8 cellular contexts compared by ENCODE assay signal in the genomic region with DNA sequence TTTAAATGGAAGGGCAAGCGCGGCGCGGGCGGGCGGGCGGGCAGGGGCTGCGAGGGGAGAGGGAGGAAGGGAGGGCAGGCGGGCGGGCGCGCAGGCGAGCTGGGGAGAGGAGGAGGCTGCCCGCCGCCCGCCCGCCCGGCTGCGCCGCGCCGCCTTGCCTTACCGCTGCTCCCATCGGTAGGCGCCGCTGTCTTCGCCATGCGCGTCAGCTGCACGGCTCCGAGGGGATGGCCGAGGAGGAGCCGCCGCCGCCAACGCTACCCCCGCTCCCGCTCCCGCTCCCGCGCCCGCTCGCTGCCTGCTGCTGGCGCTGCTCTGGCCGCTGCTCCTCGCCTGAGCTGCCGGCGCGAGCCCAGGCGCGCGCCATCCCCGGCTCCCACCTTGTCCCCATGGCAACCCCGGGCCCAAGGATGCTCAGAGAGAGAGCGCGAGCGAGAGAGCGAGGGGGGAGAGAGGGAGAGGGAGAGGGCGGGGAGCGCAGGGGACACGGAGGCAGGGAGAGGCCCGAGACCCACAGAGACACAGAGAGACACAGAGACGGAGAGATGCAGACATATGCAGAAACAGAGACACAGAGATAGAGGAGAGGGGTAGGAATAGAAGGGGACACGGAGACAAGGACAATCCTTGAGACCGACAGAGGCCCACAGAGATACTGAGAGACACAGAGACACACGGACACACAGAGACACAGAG. TPM values are rescaled to one million over a fixed set of nuclear protein-coding genes. Genes with fewer than 3 reads are reported as not detected.
DNase-seq lines count a peak whose midpoint lies in the region; ATAC-seq and TF ChIP-seq lines count a peak whose summit lies in the region.

No MANE protein-coding gene starts in this region.

- no peak for TF ChIP-seq CTCF in endothelial cell (IDR thresholded peaks at IDR 0.05; ENCODE audit: unreplicated experiment)
- TF ChIP-seq CTCF in mesothelial cell of epicardium (IDR thresholded peaks at IDR 0.05; ENCODE audit: unreplicated experiment), result no peak

- H3K4me3 Mint-ChIP-seq in activated CD8-positive, alpha-beta memory T cell treated with anti-CD3 and anti-CD28 coated beads, Interleukin-2, amount 10 ng/mL, durations not matched to agents 7 days and 5 days, result no peak overlapping the region
- H3K4me3 Mint-ChIP-seq in endothelial cell (ENCODE audit: unreplicated experiment) (no peak overlapping the region), mesothelial cell of epicardium (no peak overlapping the region)

- peak; percentile 53 for ATAC-seq in HG03432 (IDR thresholded peaks at IDR 0.05; ENCODE audit: unreplicated experiment)
- ATAC-seq in activated CD8-positive, alpha-beta memory T cell treated with anti-CD3 and anti-CD28 coated beads, Interleukin-2, amount 10 ng/mL, durations not matched to agents 7 days and 5 days, result peak; percentile 94
- ATAC-seq in GM21528 (IDR thresholded peaks at IDR 0.05; ENCODE audit: low FRiP score, unreplicated experiment), result no peak

- H3K36me3 Mint-ChIP-seq in activated CD8-positive, alpha-beta memory T cell treated with anti-CD3 and anti-CD28 coated beads, Interleukin-2, amount 10 ng/mL, durations not matched to agents 7 days and 5 days, result no peaks in the 10 kb centered on the region
- H3K36me3 Mint-ChIP-seq in endothelial cell (ENCODE audit: low read depth, unreplicated experiment) (no peaks in the 10 kb centered on the region), mesothelial cell of epicardium (no peaks in the 10 kb centered on the region)

- DNase-seq in COLO668 (lab: John Stamatoyannopoulos, UW; ENCODE audit: unreplicated experiment) (peak; percentile 95), NCI-H82 (lab: John Stamatoyannopoulos, UW) (peak; percentile 99), endothelial cell (ENCODE audit: low spot score) (peak; percentile 79), mesothelial cell of epicardium (ENCODE audit: low spot score in 2 of 2, unreplicated experiment in 2 of 2) (peak; percentile 66 to 85)
- DNase-seq in activated CD8-positive, alpha-beta memory T cell treated with anti-CD3 and anti-CD28 coated beads, Interleukin-2, amount 10 ng/mL, durations not matched to agents 7 days and 5 days, result peak; percentile 80
- DNase-seq in stimulated activated CD8-positive, alpha-beta memory T cell treated with anti-CD3 and anti-CD28 coated beads, Interleukin-15, amount 100 ng/mL, for 1 hour (ENCODE audit: low read depth), result peak; percentile 38

- CTCF ChIA-PET in activated CD8-positive, alpha-beta memory T cell treated with anti-CD3 and anti-CD28 coated beads, Interleukin-2, amount 10 ng/mL, durations not matched to agents 7 days and 5 days (lab: Charles Lee), result interaction anchor here (0.6 to 3.5 kb wide), 21 partner anchors 8 to 263 kb away, joined by 3 to 29 read pairs (median 5); partner anchors contain the start of genes GSK3A and POU2F2

- no peak overlapping the region for H3K27ac Mint-ChIP-seq in activated CD8-positive, alpha-beta memory T cell treated with anti-CD3 and anti-CD28 coated beads, Interleukin-2, amount 10 ng/mL, durations not matched to agents 7 days and 5 days
- no peak overlapping the region for H3K27ac Mint-ChIP-seq in endothelial cell (ENCODE audit: unreplicated experiment)
- no peak overlapping the region for H3K27ac Mint-ChIP-seq in mesothelial cell of epicardium

- H3K9me3 Mint-ChIP-seq in activated CD8-positive, alpha-beta memory T cell treated with anti-CD3 and anti-CD28 coated beads, Interleukin-2, amount 10 ng/mL, durations not matched to agents 7 days and 5 days (ENCODE audit: low read depth), result no peaks in the 10 kb centered on the region
- H3K9me3 Mint-ChIP-seq in endothelial cell (ENCODE audit: unreplicated experiment), result no peaks in the 10 kb centered on the region
- no peaks in the 10 kb centered on the region for H3K9me3 Mint-ChIP-seq in mesothelial cell of epicardium

- peaks cover 31% of the 10 kb centered on the region for H3K27me3 Mint-ChIP-seq in activated CD8-positive, alpha-beta memory T cell treated with anti-CD3 and anti-CD28 coated beads, Interleukin-2, amount 10 ng/mL, durations not matched to agents 7 days and 5 days
- H3K27me3 Mint-ChIP-seq in endothelial cell (ENCODE audit: unreplicated experiment) (peaks cover 18% of the 10 kb centered on the region), mesothelial cell of epicardium (ENCODE audit: low read depth) (peaks cover 50% of the 10 kb centered on the region)

- peaks cover 9% of the 10 kb centered on the region for H3K4me1 Mint-ChIP-seq in activated CD8-positive, alpha-beta memory T cell treated with anti-CD3 and anti-CD28 coated beads, Interleukin-2, amount 10 ng/mL, durations not matched to agents 7 days and 5 days
- H3K4me1 Mint-ChIP-seq in endothelial cell (ENCODE audit: unreplicated experiment) (peaks cover 23% of the 10 kb centered on the region), mesothelial cell of epicardium (peaks cover 5% of the 10 kb centered on the region)

RNA-seq across cellular contexts. Expression of gene DEDD2, which starts 40.3 kb away (rescaled TPM):
- 10 to 100 TPM; 35.8 to 40.7 TPM for total RNA-seq in activated CD8-positive, alpha-beta memory T cell treated with anti-CD3 and anti-CD28 coated beads, Interleukin-2, amount 10 ng/mL, durations not matched to agents 7 days and 5 days
- total RNA-seq in endothelial cell (ENCODE audit: unreplicated experiment) (27.1 TPM), mesothelial cell of epicardium (21.3 to 24.0 TPM (median 23.7 TPM) in 3 replicates)

RNA-seq across cellular contexts. Expression of gene ZNF526, which starts 43.0 kb away (rescaled TPM):
- total RNA-seq in activated CD8-positive, alpha-beta memory T cell treated with anti-CD3 and anti-CD28 coated beads, Interleukin-2, amount 10 ng/mL, durations not matched to agents 7 days and 5 days, result 10 to 100 TPM; 21.9 to 24.4 TPM
- 13.9 TPM for total RNA-seq in endothelial cell (ENCODE audit: unreplicated experiment)
- total RNA-seq in mesothelial cell of epicardium, result 12.3 to 13.4 TPM (median 13.3 TPM) in 3 replicates

RNA-seq across cellular contexts. Expression of gene POU2F2, which starts 44.9 kb away (rescaled TPM):
- 10 to 100 TPM; 17.7 to 40.4 TPM for total RNA-seq in activated CD8-positive, alpha-beta memory T cell treated with anti-CD3 and anti-CD28 coated beads, Interleukin-2, amount 10 ng/mL, durations not matched to agents 7 days and 5 days
- total RNA-seq in endothelial cell (ENCODE audit: unreplicated experiment) (5.7 TPM), mesothelial cell of epicardium (0.65 to 0.93 TPM (median 0.66 TPM) in 3 replicates)

Comparison
In these comparisons a context has a peak if more than half of its experiments do, and no peak if none do; other contexts are left out.
1. DNase-seq: peak in every context shown above with its lines; median percentile 99 in NCI-H82; 95 in COLO668; 80 in activated CD8-positive, alpha-beta memory T cell treated with anti-CD3 and anti-CD28 coated beads, Interleukin-2, amount 10 ng/mL, durations not matched to agents 7 days and 5 days; 79 in endothelial cell; 76 in mesothelial cell of epicardium; 38 in stimulated activated CD8-positive, alpha-beta memory T cell treated with anti-CD3 and anti-CD28 coated beads, Interleukin-15, amount 100 ng/mL, for 1 hour.